In genomic region chr5:43609752-43610151, GRCh38 we compare ENCODE assay signal across 8 cellular contexts. TPM values are rescaled to one million over a fixed set of nuclear protein-coding genes. Genes with fewer than 3 reads are reported as not detected.
DNase-seq lines count a peak whose midpoint lies in the region; ATAC-seq and TF ChIP-seq lines count a peak whose summit lies in the region.

No MANE protein-coding gene starts in this region.

- no peak overlapping the region for H3K4me3 Mint-ChIP-seq in activated naive CD4-positive, alpha-beta T cell treated with anti-CD3 and anti-CD28 coated beads, Interleukin-2, amount 10 ng/mL, durations not matched to agents 7 days and 5 days
- H3K4me3 Mint-ChIP-seq in T-helper 17 cell, result no peak overlapping the region

- no peak for DNase-seq in activated naive CD4-positive, alpha-beta T cell treated with anti-CD3 and anti-CD28 coated beads, Interleukin-2, amount 50 U/mL, for 72 hours (ENCODE audit: low spot score in 2 of 2)
- DNase-seq in activated naive CD4-positive, alpha-beta T cell treated with anti-CD3 and anti-CD28 coated beads, Interleukin-2, amount 10 ng/mL, durations not matched to agents 7 days and 5 days, result no peak
- DNase-seq in T-helper 17 cell, result no peak
- DNase-seq in stimulated activated naive CD8-positive, alpha-beta T cell treated with anti-CD3 and anti-CD28 coated beads, Interleukin-15, Interleukin-2, amounts not matched to agents 100 U/mL and 50 U/mL, for 24 hours, result no peak
- no peak for DNase-seq in GM19238 (ENCODE audit: insufficient read length, low spot score)
- DNase-seq in left ventricle myocardium inferior, result no peak
- DNase-seq in ascending aorta (ENCODE audit: low spot score in 2 of 2), result no peak

- H3K27ac ChIP-seq in left ventricle myocardium inferior (replicated peaks), result no peak overlapping the region
- H3K27ac ChIP-seq in ascending aorta, result no peak overlapping the region

- no peaks in the 10 kb centered on the region for H3K27me3 Mint-ChIP-seq in activated naive CD4-positive, alpha-beta T cell treated with anti-CD3 and anti-CD28 coated beads, Interleukin-2, amount 10 ng/mL, durations not matched to agents 7 days and 5 days
- H3K27me3 Mint-ChIP-seq in T-helper 17 cell, result no peaks in the 10 kb centered on the region

- H3K4me3 ChIP-seq in left ventricle myocardium inferior, result no peak overlapping the region
- no peak overlapping the region for H3K4me3 ChIP-seq in ascending aorta

- H3K9me3 Mint-ChIP-seq in activated naive CD4-positive, alpha-beta T cell treated with anti-CD3 and anti-CD28 coated beads, Interleukin-2, amount 50 U/mL, for 72 hours, result no peaks in the 10 kb centered on the region
- no peaks in the 10 kb centered on the region for H3K9me3 Mint-ChIP-seq in activated naive CD4-positive, alpha-beta T cell treated with anti-CD3 and anti-CD28 coated beads, Interleukin-2, amount 10 ng/mL, durations not matched to agents 7 days and 5 days

- TF ChIP-seq CTCF in left ventricle myocardium inferior (IDR thresholded peaks at IDR 0.05; ENCODE audit: borderline replicate concordance) (no peak), ascending aorta (IDR thresholded peaks at IDR 0.05) (no peak)

- peak overlapping the region in 1 of 2 donors; percentile 16 for H3K27ac Mint-ChIP-seq in activated naive CD4-positive, alpha-beta T cell treated with anti-CD3 and anti-CD28 coated beads, Interleukin-2, amount 50 U/mL, for 72 hours
- H3K27ac Mint-ChIP-seq in activated naive CD4-positive, alpha-beta T cell treated with anti-CD3 and anti-CD28 coated beads, Interleukin-2, amount 10 ng/mL, durations not matched to agents 7 days and 5 days, result no peak overlapping the region
- peak overlapping the region; percentile 24 for H3K27ac Mint-ChIP-seq in T-helper 17 cell

- intact Hi-C loops in left ventricle myocardium inferior (cut with micrococcal nuclease), result loop anchor here (10.0 kb wide), 1 partner anchor 55 kb away; the partner anchor contains the start of gene PAIP1
- intact Hi-C loops in ascending aorta (cut with DNase I), result no loop called here

- H3K4me1 ChIP-seq in left ventricle myocardium inferior (peaks cover 80% of the 10 kb centered on the region), ascending aorta (no peaks in the 10 kb centered on the region)

- H3K9me3 ChIP-seq in T-helper 17 cell (ENCODE audit: control insufficient read depth, low read length, poor library complexity, severe bottlenecking) (no peaks in the 10 kb centered on the region), left ventricle myocardium inferior (replicated peaks) (no peaks in the 10 kb centered on the region), ascending aorta (no peaks in the 10 kb centered on the region)

- ATAC-seq in activated naive CD4-positive, alpha-beta T cell treated with anti-CD3 and anti-CD28 coated beads, Interleukin-2, amount 50 U/mL, for 72 hours, result peak; percentile 53 to 64
- ATAC-seq in HG02885 (IDR thresholded peaks at IDR 0.05; ENCODE audit: poor library complexity, unreplicated experiment), result peak; percentile 97
- ATAC-seq in T-helper 17 cell, result peak; percentile 60
- peak; percentile 32 for ATAC-seq in stimulated activated naive CD8-positive, alpha-beta T cell treated with anti-CD3 and anti-CD28 coated beads, Interleukin-15, Interleukin-2, amounts not matched to agents 100 U/mL and 50 U/mL, for 24 hours

- H3K36me3 Mint-ChIP-seq in activated naive CD4-positive, alpha-beta T cell treated with anti-CD3 and anti-CD28 coated beads, Interleukin-2, amount 50 U/mL, for 72 hours, result peaks cover 4 to 14% of the 10 kb centered on the region in 2 donors
- H3K36me3 Mint-ChIP-seq in activated naive CD4-positive, alpha-beta T cell treated with anti-CD3 and anti-CD28 coated beads, Interleukin-2, amount 10 ng/mL, durations not matched to agents 7 days and 5 days, result peaks cover 54% of the 10 kb centered on the region
- H3K36me3 Mint-ChIP-seq in T-helper 17 cell (ENCODE audit: low read depth), result no peaks in the 10 kb centered on the region

- no peaks in the 10 kb centered on the region for H3K27me3 ChIP-seq in left ventricle myocardium inferior (ENCODE audit: low read depth)
- no peaks in the 10 kb centered on the region for H3K27me3 ChIP-seq in ascending aorta

- peaks cover 28% of the 10 kb centered on the region for H3K4me1 Mint-ChIP-seq in activated naive CD4-positive, alpha-beta T cell treated with anti-CD3 and anti-CD28 coated beads, Interleukin-2, amount 10 ng/mL, durations not matched to agents 7 days and 5 days
- peaks cover 27% of the 10 kb centered on the region for H3K4me1 Mint-ChIP-seq in T-helper 17 cell

- CTCF ChIA-PET in activated naive CD4-positive, alpha-beta T cell treated with anti-CD3 and anti-CD28 coated beads, Interleukin-2, amount 10 ng/mL, durations not matched to agents 7 days and 5 days (lab: Charles Lee), result interaction anchor here (1.0 to 1.6 kb wide), 3 partner anchors 9 to 21 kb away, joined by 4 to 6 read pairs (median 4); no protein-coding TSS in a partner anchor

- H3K36me3 ChIP-seq in left ventricle myocardium inferior (peaks cover 63% of the 10 kb centered on the region), ascending aorta (peaks cover 31 to 54% of the 10 kb centered on the region in 2 donors)

RNA-seq across cellular contexts. Expression of gene NNT, which starts 6.8 kb away (rescaled TPM):
- total RNA-seq in activated naive CD4-positive, alpha-beta T cell treated with anti-CD3 and anti-CD28 coated beads, Interleukin-2, amount 50 U/mL, for 72 hours, result 100 to 1,000 TPM in 1 of 2 donors, 10 to 100 TPM in 1; 89.6 to 174 TPM
- total RNA-seq in T-helper 17 cell, result 10 to 100 TPM; 42.6 to 49.5 TPM
- total RNA-seq in left ventricle myocardium inferior, result 656 TPM
- total RNA-seq in ascending aorta, result 13.3 TPM

RNA-seq across cellular contexts. Expression of gene PAIP1, which starts 52.9 kb away (rescaled TPM):
- 10 to 100 TPM; 19.1 to 44.6 TPM for total RNA-seq in activated naive CD4-positive, alpha-beta T cell treated with anti-CD3 and anti-CD28 coated beads, Interleukin-2, amount 50 U/mL, for 72 hours
- total RNA-seq in T-helper 17 cell (10 to 100 TPM; 23.7 to 29.4 TPM), left ventricle myocardium inferior (129 TPM), ascending aorta (93.6 TPM)

Comparison
In these comparisons a context has a peak if more than half of its experiments do, and no peak if none do; other contexts are left out.
1. ATAC-seq: peak in every context shown above with its lines; median percentile 97 in HG02885; 60 in T-helper 17 cell; 58 in activated naive CD4-positive, alpha-beta T cell treated with anti-CD3 and anti-CD28 coated beads, Interleukin-2, amount 50 U/mL, for 72 hours; 32 in stimulated activated naive CD8-positive, alpha-beta T cell treated with anti-CD3 and anti-CD28 coated beads, Interleukin-15, Interleukin-2, amounts not matched to agents 100 U/mL and 50 U/mL, for 24 hours.